5 cellular contexts compared by ENCODE assay signal in the genomic region with DNA sequence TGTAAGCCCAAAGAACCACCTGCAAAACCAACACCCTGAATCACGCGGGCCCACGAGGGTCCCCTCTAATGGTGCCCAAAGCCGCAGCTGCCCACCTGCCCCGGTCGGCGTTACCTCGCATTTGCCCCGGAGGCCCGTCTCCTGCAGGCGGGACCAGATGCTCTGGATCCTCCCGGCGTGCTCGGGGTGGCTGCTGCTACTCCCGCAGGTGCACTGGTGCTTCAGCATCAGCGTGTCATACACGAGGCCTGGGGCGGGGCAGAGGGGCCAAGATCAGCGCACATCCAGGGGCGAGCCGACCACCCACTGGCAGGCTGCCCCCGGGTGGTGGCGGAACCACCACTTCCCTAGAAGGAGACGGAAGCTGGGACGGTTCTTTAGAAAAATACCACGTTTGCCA.
"Had no signal": no experiment of that assay in that cellular context is flagged by ENCODE, and none has a peak within 500 bp of the region (broad histone marks: within the 10 kb centered on the region; RNA-seq: fewer than 3 reads in every experiment).

No MANE protein-coding gene starts in this region.

- H3K4me2 ChIP-seq: GM23338 had no signal

- H2AFZ ChIP-seq: GM23338 had no signal

- DNase-seq: H9, HCEC 1CT had no signal

- H3K27ac ChIP-seq: HL-60 had no signal

- ATAC-seq: GM23338, HepG2 had no signal

- H3K4me3 ChIP-seq: GM23338 had no signal
